ENCODE assay signal across 11 cellular contexts in the genomic region with DNA sequence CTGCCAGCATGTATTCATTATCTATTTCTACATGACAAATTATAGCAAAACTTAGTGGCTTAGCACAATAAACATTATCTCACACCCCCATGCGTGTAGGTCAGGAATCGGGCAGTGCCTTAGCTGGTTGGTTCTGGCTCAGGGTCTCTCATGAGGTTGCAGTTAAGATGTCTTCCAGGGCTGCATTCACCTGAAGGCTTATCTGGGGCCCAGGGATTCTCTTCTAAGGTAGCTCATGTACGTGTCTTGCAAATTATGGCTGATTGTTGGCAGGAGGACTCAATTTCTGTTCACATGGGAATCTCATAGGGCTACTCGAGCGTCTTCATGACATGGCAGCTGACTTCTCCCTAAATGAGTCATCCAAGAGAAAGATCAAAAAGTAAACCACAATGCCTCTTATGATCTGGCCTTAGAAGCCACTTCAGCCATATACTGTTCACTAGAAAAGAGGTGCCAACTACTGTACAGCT. TPM values are rescaled to one million over a fixed set of nuclear protein-coding genes. Genes with fewer than 3 reads are reported as not detected.
DNase-seq lines count a peak whose midpoint lies in the region; ATAC-seq lines count a peak whose summit lies in the region.
"Had no signal": no experiment of that assay in that cellular context is flagged by ENCODE, and none has a peak within 500 bp of the region (broad histone marks: within the 10 kb centered on the region; RNA-seq: fewer than 3 reads in every experiment).

No MANE protein-coding gene starts in this region.

- DNase-seq in astrocyte of the hippocampus (ENCODE audit: low read depth, low spot score) (peak; percentile 60), skeletal muscle cell (ENCODE audit: low read depth) (peak; percentile 61), aorta (no peak), NCI-H345 (lab: John Stamatoyannopoulos, UW) (no peak)
- DNase-seq: activated CD4-positive, alpha-beta T cell treated with anti-CD3 and anti-CD28 coated beads, Interleukin-2, amount 10 ng/mL, durations not matched to agents 7 days and 5 days; GOT3; heart right ventricle had no signal

- WGBS in aorta, 2 donors = 80 to 82% methylated on average over 5 of the region's 5 CpGs

- peak; percentile 71 for ATAC-seq in GM18861 (IDR thresholded peaks at IDR 0.05; ENCODE audit: unreplicated experiment)
- ATAC-seq in HG03342 (IDR thresholded peaks at IDR 0.05; ENCODE audit: unreplicated experiment) = peak; percentile 63
- no peak for ATAC-seq in HG03095 (IDR thresholded peaks at IDR 0.05; ENCODE audit: unreplicated experiment)
- no peak for ATAC-seq in aorta (ENCODE audit: low FRiP score)
- ATAC-seq: heart right ventricle had no signal

- no peaks in the 10 kb centered on the region for H3K27me3 ChIP-seq in aorta (ENCODE audit: control insufficient read depth in 1 of 2, insufficient read depth in 2 of 2, low read length in 1 of 2)
- H3K27me3 ChIP-seq: ascending aorta, heart right ventricle had no signal

- intact Hi-C loops in aorta (cut with DNase I) = no loop called here

- H3K4me3 ChIP-seq in skeletal muscle cell (ENCODE audit: low read depth, low read length) (no peak overlapping the region), aorta (ENCODE audit: low read length in 2 of 2) (no peak overlapping the region)
- H3K4me3 ChIP-seq: ascending aorta, heart right ventricle had no signal

- no peaks in the 10 kb centered on the region for H3K9me3 ChIP-seq in aorta (ENCODE audit: control insufficient read depth, low read length)
- H3K9me3 ChIP-seq: ascending aorta, heart right ventricle had no signal

- no peaks in the 10 kb centered on the region for H3K36me3 ChIP-seq in aorta (ENCODE audit: control insufficient read depth in 1 of 2, insufficient read depth in 2 of 2, low read length in 1 of 2)
- H3K36me3 ChIP-seq: ascending aorta, heart right ventricle had no signal

- no peak overlapping the region for H3K27ac ChIP-seq in aorta (ENCODE audit: low read depth in 1 of 2, low read length in 2 of 2)
- H3K27ac ChIP-seq: ascending aorta, heart right ventricle had no signal

- H3K4me1 ChIP-seq in aorta (ENCODE audit: control insufficient read depth in 1 of 2, insufficient read depth in 2 of 2, low read length in 2 of 2) = no peaks in the 10 kb centered on the region
- H3K4me1 ChIP-seq: ascending aorta had no signal

RNA-seq across cellular contexts. Expression of a gene that starts 42.9 kb away (rescaled TPM):
- total RNA-seq in aorta = 10 to 100 TPM; 43.9 to 64.7 TPM
- 10 to 100 TPM; 10.6 to 11.5 TPM for polyA plus RNA-seq in aorta

Comparison
In these comparisons a context has a peak if more than half of its experiments do, and no peak if none do; other contexts are left out.
1. ATAC-seq: peak in GM18861 (single experiment) and HG03342 (single experiment); none in HG03095 (single experiment) and aorta (single experiment).
2. DNase-seq: peak in astrocyte of the hippocampus (single experiment) and skeletal muscle cell (single experiment); none in aorta (0 of 2) and NCI-H345 (single experiment).